ENCODE assay signal across 8 cellular contexts in the genomic region with DNA sequence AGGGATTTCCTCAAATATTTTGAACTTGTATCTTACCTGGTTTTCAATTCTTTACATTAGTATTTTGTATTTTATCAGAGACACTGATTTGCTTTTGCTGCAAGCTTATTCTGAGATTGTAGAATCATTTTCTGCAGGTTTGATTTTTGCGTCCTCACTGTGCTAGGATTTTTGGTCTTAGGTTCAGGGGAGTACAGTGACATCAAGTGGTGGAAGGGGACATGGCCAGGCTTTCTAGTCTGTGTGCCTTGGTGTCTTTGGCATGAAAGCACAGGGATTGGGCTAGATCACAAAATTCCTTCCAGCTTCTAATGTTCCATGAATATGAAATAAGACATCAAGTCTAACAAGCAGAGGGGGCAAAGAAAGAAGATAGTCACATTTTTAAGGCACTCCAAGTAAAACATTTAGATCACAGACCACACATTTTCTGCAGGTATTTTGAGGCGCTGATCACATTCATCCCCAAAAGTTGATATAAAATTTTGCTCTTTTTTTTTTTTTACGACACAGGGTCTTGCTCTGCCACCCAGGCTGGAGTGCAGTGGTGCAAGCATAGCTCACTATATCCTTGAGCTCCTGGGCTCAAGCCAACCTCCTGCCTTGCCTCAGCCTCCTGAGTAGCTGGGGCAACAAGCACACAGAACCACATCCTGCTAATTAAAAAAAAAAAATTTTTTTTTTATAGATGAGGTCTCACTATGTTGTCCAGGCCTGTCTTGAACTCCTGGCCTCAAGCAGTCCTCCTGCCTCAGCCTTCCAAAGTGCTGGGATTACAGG.
DNase-seq lines count a peak whose midpoint lies in the region; ATAC-seq and TF ChIP-seq lines count a peak whose summit lies in the region.

No MANE protein-coding gene starts in this region.

- no peak for ATAC-seq in natural killer cell treated with Interleukin-12 subunit alpha and Interleukin-12 subunit beta and Interleukin-15 and Interleukin-18, amount 100 ng/mL, for 72 hours

- DNase-seq in Caki2 (ENCODE audit: low read depth): peak; percentile 49
- DNase-seq in HFFc6: peak; percentile 41
- DNase-seq in NCI-H526 (lab: John Stamatoyannopoulos, UW): peak; percentile 53 to 79
- DNase-seq in caudate nucleus (lab: John Stamatoyannopoulos, UW): peak in 44 of 61 donors; percentile 1 to 85 (median 33)
- DNase-seq in left kidney (ENCODE audit: low read depth, low spot score): peak; percentile 89
- no peak for DNase-seq in natural killer cell treated with Interleukin-12 subunit alpha and Interleukin-12 subunit beta and Interleukin-15 and Interleukin-18, amount 100 ng/mL, for 72 hours (ENCODE audit: low spot score)
- no peak for DNase-seq in T1000 (lab: John Stamatoyannopoulos, UW)
- DNase-seq in stimulated activated CD4-positive, alpha-beta T cell treated with anti-CD3 and anti-CD28 coated beads, Interleukin-12 subunit alpha, Interleukin-12 subunit beta, amount 100 ng/mL, for 4 hours: no peak

- no peak overlapping the region for H3K27ac Mint-ChIP-seq in HFFc6
- H3K27ac Mint-ChIP-seq in natural killer cell treated with Interleukin-12 subunit alpha and Interleukin-12 subunit beta and Interleukin-15 and Interleukin-18, amount 100 ng/mL, for 72 hours: no peak overlapping the region

- no peak overlapping the region for H3K27ac ChIP-seq in caudate nucleus (ENCODE audit: low read depth, low read length)

- no peak overlapping the region for H3K4me3 Mint-ChIP-seq in HFFc6
- H3K4me3 Mint-ChIP-seq in natural killer cell treated with Interleukin-12 subunit alpha and Interleukin-12 subunit beta and Interleukin-15 and Interleukin-18, amount 100 ng/mL, for 72 hours: no peak overlapping the region

- in situ Hi-C loops in Caki2 (cut with HindIII; ENCODE audit: low pct_unique_long_range_greater_than_20kb, low sequenced_read_pairs): loop anchor here (10.0 kb wide), 1 partner anchor 95 kb away; no protein-coding TSS in a partner anchor

- H3K27me3 Mint-ChIP-seq in HFFc6 (ENCODE audit: insufficient read depth): 0 out of 2 replicates have a peak, but pooled peaks cover 2% of the 10 kb centered on the region
- H3K27me3 Mint-ChIP-seq in natural killer cell treated with Interleukin-12 subunit alpha and Interleukin-12 subunit beta and Interleukin-15 and Interleukin-18, amount 100 ng/mL, for 72 hours: peaks cover 0 to 5% of the 10 kb centered on the region in 2 donors

- no peaks in the 10 kb centered on the region for H3K9me3 Mint-ChIP-seq in HFFc6
- H3K9me3 Mint-ChIP-seq in natural killer cell treated with Interleukin-12 subunit alpha and Interleukin-12 subunit beta and Interleukin-15 and Interleukin-18, amount 100 ng/mL, for 72 hours: peaks cover 5% of the 10 kb centered on the region

- H3K4me1 Mint-ChIP-seq in HFFc6 (ENCODE audit: low read depth): peaks cover under 1% of the 10 kb centered on the region; the same call in 1 of the 2 replicates
- no peaks in the 10 kb centered on the region for H3K4me1 Mint-ChIP-seq in natural killer cell treated with Interleukin-12 subunit alpha and Interleukin-12 subunit beta and Interleukin-15 and Interleukin-18, amount 100 ng/mL, for 72 hours (ENCODE audit: low read depth in 2 of 2)

- H3K36me3 Mint-ChIP-seq in HFFc6 (ENCODE audit: low read depth): no peaks in the 10 kb centered on the region
- no peaks in the 10 kb centered on the region for H3K36me3 Mint-ChIP-seq in natural killer cell treated with Interleukin-12 subunit alpha and Interleukin-12 subunit beta and Interleukin-15 and Interleukin-18, amount 100 ng/mL, for 72 hours

- peak; percentile 77 for TF ChIP-seq CTCF in HFFc6 (IDR thresholded peaks at IDR 0.05)

Comparison
In these comparisons a context has a peak if more than half of its experiments do, and no peak if none do; other contexts are left out.
1. DNase-seq: peak in Caki2 (single experiment), HFFc6 (single experiment), NCI-H526 (2 of 2), caudate nucleus (44 of 61) and left kidney (single experiment); none in natural killer cell treated with Interleukin-12 subunit alpha and Interleukin-12 subunit beta and Interleukin-15 and Interleukin-18, amount 100 ng/mL, for 72 hours (single experiment), T1000 (single experiment) and stimulated activated CD4-positive, alpha-beta T cell treated with anti-CD3 and anti-CD28 coated beads, Interleukin-12 subunit alpha, Interleukin-12 subunit beta, amount 100 ng/mL, for 4 hours (single experiment).